In genomic region chr22:50012201-50013181, GRCh38 we compare ENCODE assay signal across 10 cellular contexts. TPM values are rescaled to one million over a fixed set of nuclear protein-coding genes. Genes with fewer than 3 reads are reported as not detected.
DNase-seq lines count a peak whose midpoint lies in the region; ATAC-seq and TF ChIP-seq lines count a peak whose summit lies in the region.
"Had no signal": no experiment of that assay in that cellular context is flagged by ENCODE, and none has a peak within 500 bp of the region (broad histone marks: within the 10 kb centered on the region; RNA-seq: fewer than 3 reads in every experiment).

TSS of gene IL17REL (minus strand) at chr22:50012765. CDS start at chr22:50012646, 119 bp downstream.

- no peak within 1 kb of the TSS for H3K4me3 ChIP-seq in cardiac muscle cell
- H3K4me3 ChIP-seq in upper lobe of right lung, result no peak within 1 kb of the TSS

- peaks cover 18% of the 10 kb centered on the region for H3K4me1 Mint-ChIP-seq in activated CD4-positive, alpha-beta memory T cell treated with anti-CD3 and anti-CD28 coated beads for 36 hours (ENCODE audit: low read depth)

- H3K36me3 ChIP-seq in cardiac muscle cell (no peaks in the 10 kb centered on the region), upper lobe of right lung (no peaks in the 10 kb centered on the region)

- DNase-seq in cardiac muscle cell (ENCODE audit: low read depth in 1 of 2, low spot score in 1 of 2) (peak in 1 of 2 donors; percentile 22), left cardiac atrium (no peak), left colon (peak; percentile 27 to 54), upper lobe of right lung (peak; percentile 57), OCI-M2 (lab: John Stamatoyannopoulos, UW; ENCODE audit: unreplicated experiment) (no peak), germinal center (ENCODE audit: low spot score) (no peak)
- no peak for DNase-seq in activated CD4-positive, alpha-beta memory T cell treated with anti-CD3 and anti-CD28 coated beads for 36 hours
- DNase-seq in stimulated activated CD4-positive, alpha-beta T cell treated with anti-CD3 and anti-CD28 coated beads, Interleukin-4, amount 100 ng/mL, for 24 hours, result no peak
- DNase-seq: NCI-H2081 had no signal

- H3K4me1 ChIP-seq in cardiac muscle cell (ENCODE audit: low read depth) (no peaks in the 10 kb centered on the region), upper lobe of right lung (peaks cover 6% of the 10 kb centered on the region)

- H3K27ac Mint-ChIP-seq in activated CD4-positive, alpha-beta memory T cell treated with anti-CD3 and anti-CD28 coated beads for 36 hours, result peak within 1 kb of the TSS; percentile 62

- intact Hi-C loops in left cardiac atrium (cut with DNase I), result no loop called here
- intact Hi-C loops in activated CD4-positive, alpha-beta memory T cell treated with anti-CD3 and anti-CD28 coated beads for 36 hours (cut with micrococcal nuclease), result no loop called here
- intact Hi-C loops in left colon (cut with DNase I, micrococcal nuclease), result no loop called here
- intact Hi-C loops in upper lobe of right lung (cut with DNase I), result no loop called here

- TF ChIP-seq CTCF in cardiac muscle cell (IDR thresholded peaks at IDR 0.05; ENCODE audit: low read depth, low read length), result peak; percentile 26
- TF ChIP-seq CTCF in upper lobe of right lung (IDR thresholded peaks at IDR 0.05), result peak; percentile 4

- H3K9me3 ChIP-seq in cardiac muscle cell (ENCODE audit: low read depth), result no peaks in the 10 kb centered on the region
- H3K9me3 ChIP-seq in upper lobe of right lung, result no peaks in the 10 kb centered on the region

- peaks cover 3% of the 10 kb centered on the region for H3K27me3 Mint-ChIP-seq in activated CD4-positive, alpha-beta memory T cell treated with anti-CD3 and anti-CD28 coated beads for 36 hours

- H3K27me3 ChIP-seq in cardiac muscle cell (peaks cover 88% of the 10 kb centered on the region), upper lobe of right lung (peaks cover 71% of the 10 kb centered on the region)

- POLR2A ChIA-PET in activated CD4-positive, alpha-beta memory T cell treated with anti-CD3 and anti-CD28 coated beads for 36 hours (lab: Charles Lee), result interaction anchor here (1.1 kb wide), 1 partner anchor 179 kb away, joined by 3 read pairs; no protein-coding TSS in a partner anchor

- peaks cover 4% of the 10 kb centered on the region for H3K36me3 Mint-ChIP-seq in activated CD4-positive, alpha-beta memory T cell treated with anti-CD3 and anti-CD28 coated beads for 36 hours

- no peaks in the 10 kb centered on the region for H3K9me3 Mint-ChIP-seq in activated CD4-positive, alpha-beta memory T cell treated with anti-CD3 and anti-CD28 coated beads for 36 hours

- H3K4me3 Mint-ChIP-seq in activated CD4-positive, alpha-beta memory T cell treated with anti-CD3 and anti-CD28 coated beads for 36 hours, result peak within 1 kb of the TSS; percentile 68

- ATAC-seq in left cardiac atrium, result no peak
- peak; percentile 86 for ATAC-seq in left colon
- no peak for ATAC-seq in upper lobe of right lung

- no peak within 1 kb of the TSS for H3K27ac ChIP-seq in cardiac muscle cell
- no peak within 1 kb of the TSS for H3K27ac ChIP-seq in upper lobe of right lung

- CTCF ChIA-PET in activated CD4-positive, alpha-beta memory T cell treated with anti-CD3 and anti-CD28 coated beads for 36 hours (lab: Charles Lee), result interaction anchor here (1.6 to 3.0 kb wide), 2 partner anchors 18 to 19 kb away, joined by 5 to 10 read pairs; no protein-coding TSS in a partner anchor

RNA-seq across cellular contexts. Expression of gene IL17REL, which starts in this region (rescaled TPM):
- total RNA-seq in cardiac muscle cell (1.8 TPM in 1 of 2 replicates, not detected in the other), left cardiac atrium (not detected), left colon (under 1 TPM; 0.17 to 0.31 TPM), upper lobe of right lung (not detected)
- polyA plus RNA-seq in cardiac muscle cell, result not detected in 2 replicates
- 1 to 10 TPM in 1 of 2 experiments, under 1 TPM in 1; 0.73 to 1.1 TPM for total RNA-seq in activated CD4-positive, alpha-beta memory T cell treated with anti-CD3 and anti-CD28 coated beads for 36 hours
- total RNA-seq: renal cortical epithelial cell had no signal

Comparison
In these comparisons a context has a peak if more than half of its experiments do, and no peak if none do; other contexts are left out.
1. Peak in DNase-seq and ATAC-seq in left colon; RNA of the gene not detected or under 1 TPM.
2. Peak in DNase-seq in upper lobe of right lung; RNA of the gene not detected or under 1 TPM.